In the genomic region with DNA sequence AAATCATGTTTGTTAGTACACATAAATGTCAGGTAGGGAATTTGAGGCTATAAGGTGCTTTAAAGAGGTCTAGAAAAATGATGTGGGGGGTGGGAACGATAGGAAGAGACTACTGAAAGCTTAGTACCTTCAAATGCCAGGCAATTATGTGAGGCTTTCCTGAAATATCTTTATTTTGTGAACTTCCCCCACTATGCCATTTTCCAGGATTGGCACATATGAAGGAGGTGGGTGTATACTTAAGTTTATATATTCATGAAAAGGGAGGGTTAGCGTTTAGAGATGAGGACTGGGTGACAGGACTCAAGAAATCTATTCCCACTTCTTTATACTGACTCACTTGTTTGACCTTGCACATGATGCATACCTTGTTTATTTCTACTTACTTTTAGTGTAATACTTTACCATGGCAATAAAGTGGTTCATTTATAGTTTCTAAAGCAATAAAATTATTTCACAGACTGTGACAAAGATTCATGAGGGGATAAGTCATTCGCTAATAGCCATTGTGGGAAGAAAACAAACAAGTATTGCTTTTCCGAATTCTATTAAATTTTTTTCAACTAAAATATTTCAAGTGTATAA, we compare ENCODE assay signal across 30 cellular contexts.
"Had no signal": no experiment of that assay in that cellular context is flagged by ENCODE, and none has a peak within 500 bp of the region (broad histone marks: within the 10 kb centered on the region; RNA-seq: fewer than 3 reads in every experiment).

No MANE protein-coding gene starts in this region.

- DNase-seq: activated CD4-positive, alpha-beta T cell treated with anti-CD3 and anti-CD28 coated beads, Interleukin-2, amount 50 U/mL, for 1 hour; activated CD4-positive, CD25-positive, alpha-beta regulatory T cell treated with anti-CD3 and anti-CD28 coated beads, Interleukin-2, amount 50 U/mL, for 72 hours; activated CD8-positive, alpha-beta T cell treated with anti-CD3 and anti-CD28 coated beads for 36 hours; activated naive CD8-positive, alpha-beta T cell treated with anti-CD3 and anti-CD28 coated beads, Interleukin-2, amount 50 U/mL, for 24 hours; activated T-cell treated with anti-CD3 and anti-CD28 coated beads, Interleukin-2, amount 50 U/mL, for 48 hours; effector CD4-positive, alpha-beta T cell; foreskin melanocyte; heart right ventricle; left lung; mesendoderm; posterior cingulate gyrus; retina; sigmoid colon; stimulated activated CD4-positive, alpha-beta T cell treated with anti-CD3 and anti-CD28 coated beads, Interleukin-1b, Interleukin-23, amount 100 ng/mL, for 48 hours; stimulated activated CD4-positive, alpha-beta T cell treated with anti-CD3 and anti-CD28 coated beads, Interleukin-4, amount 100 ng/mL, for 4 hours; stimulated activated CD8-positive, alpha-beta memory T cell treated with anti-CD3 and anti-CD28 coated beads, Interleukin-4, amount 100 ng/mL, for 48 hours; stimulated activated naive CD8-positive, alpha-beta T cell treated with anti-CD3 and anti-CD28 coated beads, Interleukin-15, amount 100 ng/mL, for 72 hours; substantia nigra; T1000; uterus had no signal

- H3K9me3 Mint-ChIP-seq: activated naive CD4-positive, alpha-beta T cell treated with anti-CD3 and anti-CD28 coated beads, Interleukin-2, amount 50 U/mL, for 24 hours; activated T-helper 2 cell treated with anti-CD3 and anti-CD28 coated beads, Interferon-gamma antibody, Interleukin-2, Interleukin-4, amounts not matched to agents 10 μg/mL and 5 μg/mL and 100 μg/mL, durations not matched to agents 14 hours and 24 hours and 36 hours; central memory CD8-positive, alpha-beta T cell; natural killer cell treated with Interleukin-12 subunit alpha and Interleukin-12 subunit beta and Interleukin-15 and Interleukin-18, amount 100 ng/mL, for 72 hours had no signal

- H3K27me3 Mint-ChIP-seq: activated CD8-positive, alpha-beta T cell treated with anti-CD3 and anti-CD28 coated beads for 36 hours; activated naive CD4-positive, alpha-beta T cell treated with anti-CD3 and anti-CD28 coated beads, Interleukin-2, amount 50 U/mL, for 24 hours; activated naive CD8-positive, alpha-beta T cell treated with anti-CD3 and anti-CD28 coated beads, Interleukin-2, amount 50 U/mL, for 24 hours; central memory CD8-positive, alpha-beta T cell; dendritic cell treated with granulocyte-macrophage colony-stimulating factor and Interleukin-4, amounts not matched to agents 40 ng/mL and 50 ng/mL, for 4 days; natural killer cell treated with Interleukin-12 subunit alpha and Interleukin-12 subunit beta and Interleukin-15 and Interleukin-18, amount 100 ng/mL, for 72 hours; stimulated activated memory B cell treated with anti-CD40 and anti-IgM and Interleukin-4, amounts not matched to agents 10 μg/mL and 1 μg/mL and 100 μg/mL, for 72 hours; type B pancreatic cell had no signal

- H3K4me2 ChIP-seq: smooth muscle cell had no signal

- H3K36me3 ChIP-seq: esophagus muscularis mucosa, heart right ventricle, left lung, sigmoid colon, uterus had no signal

- H3K4me3 Mint-ChIP-seq: activated CD8-positive, alpha-beta T cell treated with anti-CD3 and anti-CD28 coated beads for 36 hours; activated naive CD4-positive, alpha-beta T cell treated with anti-CD3 and anti-CD28 coated beads, Interleukin-2, amount 50 U/mL, for 24 hours; activated naive CD8-positive, alpha-beta T cell treated with anti-CD3 and anti-CD28 coated beads, Interleukin-2, amount 50 U/mL, for 24 hours; central memory CD8-positive, alpha-beta T cell; dendritic cell treated with granulocyte-macrophage colony-stimulating factor and Interleukin-4, amounts not matched to agents 40 ng/mL and 50 ng/mL, for 4 days; natural killer cell treated with Interleukin-12 subunit alpha and Interleukin-12 subunit beta and Interleukin-15 and Interleukin-18, amount 100 ng/mL, for 72 hours; stimulated activated memory B cell treated with anti-CD40 and anti-IgM and Interleukin-4, amounts not matched to agents 10 μg/mL and 1 μg/mL and 100 μg/mL, for 72 hours; stimulated activated naive CD8-positive, alpha-beta T cell treated with anti-CD3 and anti-CD28 coated beads, Interleukin-15, amount 100 ng/mL, for 72 hours; type B pancreatic cell had no signal

- H3K9me3 ChIP-seq: esophagus muscularis mucosa, left lung, sigmoid colon had no signal

- H3K4me3 ChIP-seq: esophagus muscularis mucosa, heart right ventricle, left lung, lung, sigmoid colon, smooth muscle cell, uterus had no signal

- H3K27ac ChIP-seq: esophagus muscularis mucosa, heart right ventricle, left lung, sigmoid colon had no signal

- H3K27ac Mint-ChIP-seq: activated CD8-positive, alpha-beta T cell treated with anti-CD3 and anti-CD28 coated beads for 36 hours; activated naive CD4-positive, alpha-beta T cell treated with anti-CD3 and anti-CD28 coated beads, Interleukin-2, amount 50 U/mL, for 24 hours; activated naive CD8-positive, alpha-beta T cell treated with anti-CD3 and anti-CD28 coated beads, Interleukin-2, amount 50 U/mL, for 24 hours; activated T-helper 2 cell treated with anti-CD3 and anti-CD28 coated beads, Interferon-gamma antibody, Interleukin-2, Interleukin-4, amounts not matched to agents 10 μg/mL and 5 μg/mL and 100 μg/mL, durations not matched to agents 14 hours and 24 hours and 36 hours; dendritic cell treated with granulocyte-macrophage colony-stimulating factor and Interleukin-4, amounts not matched to agents 40 ng/mL and 50 ng/mL, for 4 days; natural killer cell treated with Interleukin-12 subunit alpha and Interleukin-12 subunit beta and Interleukin-15 and Interleukin-18, amount 100 ng/mL, for 72 hours; stimulated activated memory B cell treated with anti-CD40 and anti-IgM and Interleukin-4, amounts not matched to agents 10 μg/mL and 1 μg/mL and 100 μg/mL, for 72 hours; stimulated activated naive CD8-positive, alpha-beta T cell treated with anti-CD3 and anti-CD28 coated beads, Interleukin-15, amount 100 ng/mL, for 72 hours; type B pancreatic cell had no signal

- H3K4me1 ChIP-seq: left lung, sigmoid colon, uterus had no signal

- H3K27me3 ChIP-seq: esophagus muscularis mucosa, heart right ventricle, left lung, sigmoid colon, uterus had no signal

- H3K4me1 Mint-ChIP-seq: activated naive CD4-positive, alpha-beta T cell treated with anti-CD3 and anti-CD28 coated beads, Interleukin-2, amount 50 U/mL, for 24 hours; activated naive CD8-positive, alpha-beta T cell treated with anti-CD3 and anti-CD28 coated beads, Interleukin-2, amount 50 U/mL, for 24 hours; central memory CD8-positive, alpha-beta T cell; stimulated activated memory B cell treated with anti-CD40 and anti-IgM and Interleukin-4, amounts not matched to agents 10 μg/mL and 1 μg/mL and 100 μg/mL, for 72 hours; stimulated activated naive CD8-positive, alpha-beta T cell treated with anti-CD3 and anti-CD28 coated beads, Interleukin-15, amount 100 ng/mL, for 72 hours had no signal

- H3K36me3 Mint-ChIP-seq: activated naive CD4-positive, alpha-beta T cell treated with anti-CD3 and anti-CD28 coated beads, Interleukin-2, amount 50 U/mL, for 24 hours; stimulated activated memory B cell treated with anti-CD40 and anti-IgM and Interleukin-4, amounts not matched to agents 10 μg/mL and 1 μg/mL and 100 μg/mL, for 72 hours had no signal

- ATAC-seq: activated CD8-positive, alpha-beta T cell treated with anti-CD3 and anti-CD28 coated beads for 36 hours; activated naive CD8-positive, alpha-beta T cell treated with anti-CD3 and anti-CD28 coated beads, Interleukin-2, amount 50 U/mL, for 24 hours; heart right ventricle; left lung; natural killer cell treated with Interleukin-12 subunit alpha and Interleukin-12 subunit beta and Interleukin-15 and Interleukin-18, amount 100 ng/mL, for 72 hours; stimulated activated memory B cell treated with anti-CD40 and anti-IgM and Interleukin-4, amounts not matched to agents 10 μg/mL and 1 μg/mL and 100 μg/mL, for 72 hours; stimulated activated naive CD8-positive, alpha-beta T cell treated with anti-CD3 and anti-CD28 coated beads, Interleukin-15, amount 100 ng/mL, for 72 hours had no signal
